In the genomic region with DNA sequence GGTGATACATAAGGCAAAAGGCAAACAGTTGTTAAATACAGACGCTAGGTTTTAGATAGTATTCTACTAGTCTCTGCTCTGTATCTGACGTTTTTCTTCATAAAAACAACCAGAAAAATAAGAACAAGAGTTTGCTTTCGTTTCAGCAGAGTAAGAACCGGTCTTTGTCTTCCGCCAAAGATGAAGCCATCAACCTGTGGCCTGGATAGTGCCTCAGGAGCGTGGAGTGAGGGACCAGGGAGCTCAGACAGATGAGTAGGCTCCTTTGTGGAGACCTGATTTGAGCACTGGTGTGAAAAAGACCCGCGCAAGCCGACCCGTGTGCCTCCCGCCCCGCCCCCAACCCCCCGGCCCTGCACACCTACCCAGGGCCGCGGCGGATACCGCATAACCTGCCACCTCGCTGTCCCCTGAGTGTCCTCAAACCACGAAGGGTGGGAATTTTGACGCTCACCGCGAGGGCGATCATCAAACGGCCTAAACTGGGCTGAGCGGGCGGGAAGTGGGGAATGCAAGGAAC, we compare ENCODE assay signal across 8 cellular contexts. TPM values are rescaled to one million over a fixed set of nuclear protein-coding genes. Genes with fewer than 3 reads are reported as not detected.
DNase-seq lines count a peak whose midpoint lies in the region; ATAC-seq, FAIRE-seq and TF ChIP-seq lines count a peak whose summit lies in the region.

No MANE protein-coding gene starts in this region.

- no peak for TF ChIP-seq EP300 in HepG2 (IDR thresholded peaks at IDR 0.05; ENCODE audit: low read depth in 2 of 2, low read length in 2 of 2)
- no peak for TF ChIP-seq EP300 in HepG2 (CRISPR knock-in tag; IDR thresholded peaks at IDR 0.05; ENCODE audit: borderline replicate concordance)

- 0 out of 4 replicates have a peak, but pooled peaks of 1 of the 2 experiments have one; percentile 30 for TF ChIP-seq POLR2A in HepG2 (IDR thresholded peaks at IDR 0.05; ENCODE audit: insufficient read depth in 1 of 2, low read depth in 2 of 2, low read length in 2 of 2)
- no peak for TF ChIP-seq POLR2A in uterus (IDR thresholded peaks at IDR 0.05)

- TF ChIP-seq CTCF in AG04449 (IDR thresholded peaks at IDR 0.05; ENCODE audit: insufficient read depth, low read length, missing control alignments): no peak
- TF ChIP-seq CTCF in HEK293 (tag by site-specific recombination; IDR thresholded peaks at IDR 0.05): no peak
- no peak for TF ChIP-seq CTCF in MCF 10A (IDR thresholded peaks at IDR 0.05; ENCODE audit: unreplicated experiment)
- TF ChIP-seq CTCF in HepG2 (CRISPR knock-in tag; IDR thresholded peaks at IDR 0.05): no peak
- TF ChIP-seq CTCF in uterus (IDR thresholded peaks at IDR 0.05): no peak

- in situ Hi-C loops in HepG2 (cut with HindIII; ENCODE audit: extremely low pct_ligation_motif_present, low pct_unique_long_range_greater_than_20kb): no loop called here

- peak overlapping the region; percentile 68 for H3K4me3 Mint-ChIP-seq in MCF 10A (ENCODE audit: unreplicated experiment)

- no peaks in the 10 kb centered on the region for H3K9me3 Mint-ChIP-seq in MCF 10A (ENCODE audit: unreplicated experiment)

- H3K4me1 ChIP-seq in HEK293 (ENCODE audit: control insufficient read depth, insufficient read depth, low read length) (no peaks in the 10 kb centered on the region), HepG2 (ENCODE audit: insufficient read depth, low read length) (peaks cover 36% of the 10 kb centered on the region), uterus (peaks cover 0 to 9% of the 10 kb centered on the region in 2 donors)

- CTCF ChIA-PET in AG04449 (lab: Yijun Ruan, JAX): interaction anchor here (0.6 kb wide), 1 partner anchor 55 kb away, joined by 3 read pairs; no protein-coding TSS in a partner anchor
- CTCF ChIA-PET in HEK293 (lab: Yijun Ruan, JAX): interaction anchor here (0.5 to 0.6 kb wide), 2 partner anchors 70 to 152 kb away, joined by 3 read pairs; no protein-coding TSS in a partner anchor
- CTCF ChIA-PET in MCF 10A (lab: Yijun Ruan, JAX): interaction anchor here (1.2 kb wide), 1 partner anchor 20 kb away, joined by 3 read pairs; no protein-coding TSS in a partner anchor
- CTCF ChIA-PET in HepG2 (lab: Yijun Ruan, JAX; ENCODE audit: low intra/inter-chr PET ratio, low total read pairs): no interaction called here

- no peak overlapping the region for H3K27ac Mint-ChIP-seq in MCF 10A (ENCODE audit: low read depth, unreplicated experiment)

- H4K20me1 ChIP-seq in HepG2 (ENCODE audit: insufficient read depth, low read length): no peaks in the 10 kb centered on the region

- peak overlapping the region; percentile 85 for H3K4me2 ChIP-seq in HepG2 (ENCODE audit: low read depth, low read length)

- no peak for FAIRE-seq in HepG2 (lab: Jason Lieb, UNC)

- peak; percentile 23 for ATAC-seq in HepG2

- POLR2A ChIA-PET in AG04449 (lab: Yijun Ruan, JAX) (interaction anchor here (0.6 to 1.2 kb wide), 3 partner anchors 9 to 85 kb away, joined by 3 to 4 read pairs (median 3); no protein-coding TSS in a partner anchor), HEK293 (lab: Yijun Ruan, JAX) (no interaction called here), MCF 10A (lab: Yijun Ruan, JAX) (interaction anchor here (0.8 to 1.1 kb wide), 2 partner anchors 40 kb away, joined by 3 to 4 read pairs; no protein-coding TSS in a partner anchor), HepG2 (lab: Yijun Ruan, JAX) (interaction anchor here (0.6 to 1.1 kb wide), 3 partner anchors 20 to 157 kb away, joined by 3 read pairs; no protein-coding TSS in a partner anchor)

- no peaks in the 10 kb centered on the region for H3K9me3 ChIP-seq in HEK293 (ENCODE audit: control insufficient read depth, insufficient read depth, low read depth, low read length)
- H3K9me3 ChIP-seq in HepG2 (ENCODE audit: low read length): no peaks in the 10 kb centered on the region
- no peaks in the 10 kb centered on the region for H3K9me3 ChIP-seq in uterus

- BruUV-seq in MCF 10A (replicated peaks; lab: Mats Ljungman, UMichigan) (no TSS peak), HepG2 (replicated peaks; lab: Mats Ljungman, UMichigan) (no TSS peak)

- no peaks in the 10 kb centered on the region for H3K36me3 ChIP-seq in HEK293 (ENCODE audit: control insufficient read depth in 2 of 2, insufficient read depth in 1 of 2, low read length in 2 of 2)
- no peaks in the 10 kb centered on the region for H3K36me3 ChIP-seq in HepG2 (replicated peaks in 1 of 2; ENCODE audit: control insufficient read depth in 1 of 2, insufficient read depth in 2 of 2, low read length in 2 of 2)
- no peaks in the 10 kb centered on the region for H3K36me3 ChIP-seq in uterus

- H3K79me2 ChIP-seq in HepG2 (ENCODE audit: insufficient read depth, low read length): no peaks in the 10 kb centered on the region

- H3K27me3 ChIP-seq in HepG2 (ENCODE audit: control insufficient read depth in 1 of 2, insufficient read depth in 2 of 2, low read length in 2 of 2) (no peaks in the 10 kb centered on the region; a peak in 1 of 5 replicates), uterus (no peaks in the 10 kb centered on the region)

- WGBS in HepG2 (ENCODE audit: low lambda C conversion rate): 42% methylated on average over 24 of the region's 26 CpGs

- no peaks in the 10 kb centered on the region for H3K4me1 Mint-ChIP-seq in MCF 10A (ENCODE audit: insufficient read depth, unreplicated experiment)

- peak overlapping the region; percentile 97 for H3K4me3 ChIP-seq in AG04449 (ENCODE audit: low read depth, low read length)
- peak overlapping the region; percentile 55 for H3K4me3 ChIP-seq in HEK293 (ENCODE audit: low read depth, low read length)
- peak overlapping the region; percentile 63 to 85 (median 84) for H3K4me3 ChIP-seq in HepG2 (replicated peaks in 1 of 3; ENCODE audit: insufficient read depth in 1 of 3, low read depth in 2 of 3, low read length in 3 of 3)
- peak overlapping the region; percentile 52 to 66 for H3K4me3 ChIP-seq in uterus

- H3K9ac ChIP-seq in HepG2 (ENCODE audit: insufficient read depth, low read depth, low read length): peak overlapping the region; percentile 73

- TF ChIP-seq RAD21 in HepG2 (CRISPR knock-in tag; IDR thresholded peaks at IDR 0.05): no peak

- DNase-seq in AG04449 (ENCODE audit: low read depth, low spot score) (no peak), MCF 10A (ENCODE audit: unreplicated experiment) (no peak), HepG2 (ENCODE audit: low spot score) (peak; percentile 24), uterus (peak in 1 of 2 donors; percentile 27), NCI-H446 treated with DMSO at 0.1 percent for 48 hours (lab: John Stamatoyannopoulos, UW) (no peak), DMS79 treated with DMSO at 0.1 percent for 48 hours (lab: John Stamatoyannopoulos, UW) (no peak), DMS79 (lab: John Stamatoyannopoulos, UW) (no peak)

- intact Hi-C loops in MCF 10A (cut with micrococcal nuclease) (no loop called here), HepG2 (cut with micrococcal nuclease; ENCODE audit: unreplicated experiment) (loop anchor here (5.0 kb wide), 2 partner anchors 37 to 68 kb away; no protein-coding TSS in a partner anchor), uterus (cut with DNase I; ENCODE audit: low total_unique reads) (no loop called here)

- H3K36me3 Mint-ChIP-seq in MCF 10A (ENCODE audit: insufficient read depth, unreplicated experiment): no peaks in the 10 kb centered on the region

- no peak overlapping the region; the same call in 1 of the 2 replicates for H3K27ac ChIP-seq in HEK293 (ENCODE audit: extremely low read depth, low read depth, low read length)
- H3K27ac ChIP-seq in HepG2 (ENCODE audit: extremely low read length, insufficient read depth, low read length): peak overlapping the region; percentile 3
- peak overlapping the region; percentile 50 to 75 for H3K27ac ChIP-seq in uterus

- peak overlapping the region; percentile 47 for H2AFZ ChIP-seq in HepG2 (ENCODE audit: low read length)

- no peaks in the 10 kb centered on the region for H3K27me3 Mint-ChIP-seq in MCF 10A (ENCODE audit: insufficient read depth, unreplicated experiment)

TF ChIP-seq in HEK293, 187 proteins besides CTCF, POLR2A, EP300 and RAD21:
- TF ChIP-seq ZNF23 (tag by site-specific recombination; IDR thresholded peaks at IDR 0.05; ENCODE audit: borderline replicate concordance): no peak
- no peak for TF ChIP-seq ZNF76 (tag by site-specific recombination; IDR thresholded peaks at IDR 0.05; ENCODE audit: borderline replicate concordance, low read depth)
- TF ChIP-seq ZNF324 (tag by site-specific recombination; IDR thresholded peaks at IDR 0.05): no peak

TF ChIP-seq in HepG2, 621 proteins besides CTCF, POLR2A, EP300 and RAD21 (continues in another document):
- TF ChIP-seq MTF2 (CRISPR knock-in tag; IDR thresholded peaks at IDR 0.05; ENCODE audit: borderline replicate concordance) (0 out of 2 replicates have a peak, but pooled peaks have one; percentile 44), CHCHD3 (CRISPR knock-in tag; IDR thresholded peaks at IDR 0.05) (no peak), MZF1 (CRISPR knock-in tag; IDR thresholded peaks at IDR 0.05; ENCODE audit: borderline replicate concordance) (no peak), TCF12 (IDR thresholded peaks at IDR 0.05) (no peak), TCF12 (CRISPR knock-in tag; IDR thresholded peaks at IDR 0.05) (no peak), ZMYM3 (CRISPR knock-in tag; IDR thresholded peaks at IDR 0.05) (peak; percentile 26; the same call in 1 of the 2 replicates)

RNA-seq across cellular contexts. Expression of gene LMO7, which starts 1.0 kb away (rescaled TPM):
- total RNA-seq in MCF 10A (2022) (30.8 and 47.1 TPM in 2 replicates), HepG2 (2016; rRNA removed; fragmentation: Illumina TruSeq; extraction: Trizol) (47.7 and 121 TPM in 2 replicates), uterus (10 to 100 TPM in 3 of 4 donors, 1 to 10 TPM in 1; 2.6 to 55.4 (median 24.2) TPM)
- 14.4 and 17.3 TPM in 2 replicates for total RNA-seq in HepG2 (2016; cell fraction: cytosol; rRNA removed; fragmentation: Illumina TruSeq; extraction: Trizol; ENCODE audit: low read depth)
- total RNA-seq in HepG2 (2016; cell fraction: insoluble cytoplasmic fraction; rRNA removed; fragmentation: Illumina TruSeq; extraction: Trizol): 41.5 and 129 TPM in 2 replicates
- 23.0 and 30.9 TPM in 2 replicates for total RNA-seq in HepG2 (2016; cell fraction: membrane; rRNA removed; fragmentation: Illumina TruSeq; extraction: Trizol)
- total RNA-seq in HepG2 (2016; cell fraction: nucleus; rRNA removed; fragmentation: Illumina TruSeq; extraction: Trizol): 246 and 252 TPM in 2 replicates
- 31.4 and 34.0 TPM in 2 replicates for polyA plus RNA-seq in HepG2 (2011; rRNA removed)
- polyA plus RNA-seq in HepG2 (2011; cell fraction: cytosol; rRNA removed): 9.1 and 11.5 TPM in 2 replicates
- polyA plus RNA-seq in HepG2 (2011; cell fraction: nucleus; rRNA removed): 216 and 237 TPM in 2 replicates
- 50.1 and 98.6 TPM in 2 replicates for polyA plus RNA-seq in HepG2 (2012)
- 1.3 and 1.8 TPM in 2 replicates for polyA plus RNA-seq in HepG2 (2016; cell fraction: cytosol; fragmentation: Illumina TruSeq; extraction: Trizol; ENCODE audit: low read depth)
- 21.5 and 26.6 TPM in 2 replicates for polyA plus RNA-seq in HepG2 (2016; cell fraction: insoluble cytoplasmic fraction; fragmentation: Illumina TruSeq; extraction: Trizol; ENCODE audit: low read depth)
- polyA plus RNA-seq in HepG2 (2016; cell fraction: membrane; fragmentation: Illumina TruSeq; extraction: Trizol; ENCODE audit: low read depth): 4.6 TPM in 2 replicates
- polyA plus RNA-seq in HepG2 (2016; cell fraction: nucleus; fragmentation: Illumina TruSeq; extraction: Trizol; ENCODE audit: insufficient read depth, low read depth): 237 TPM in 2 replicates
- polyA minus RNA-seq in HepG2 (2011; rRNA and poly(A)+ RNA removed; ENCODE audit: low replicate concordance): 45.7 and 74.9 TPM in 2 replicates
- polyA minus RNA-seq in HepG2 (2011; cell fraction: cytosol; rRNA and poly(A)+ RNA removed): 28.7 and 31.4 TPM in 2 replicates
- 322 and 350 TPM in 2 replicates for polyA minus RNA-seq in HepG2 (2011; cell fraction: nucleus; rRNA and poly(A)+ RNA removed)
